Comparison of ENCODE assay signal across 17 cellular contexts in the genomic region with DNA sequence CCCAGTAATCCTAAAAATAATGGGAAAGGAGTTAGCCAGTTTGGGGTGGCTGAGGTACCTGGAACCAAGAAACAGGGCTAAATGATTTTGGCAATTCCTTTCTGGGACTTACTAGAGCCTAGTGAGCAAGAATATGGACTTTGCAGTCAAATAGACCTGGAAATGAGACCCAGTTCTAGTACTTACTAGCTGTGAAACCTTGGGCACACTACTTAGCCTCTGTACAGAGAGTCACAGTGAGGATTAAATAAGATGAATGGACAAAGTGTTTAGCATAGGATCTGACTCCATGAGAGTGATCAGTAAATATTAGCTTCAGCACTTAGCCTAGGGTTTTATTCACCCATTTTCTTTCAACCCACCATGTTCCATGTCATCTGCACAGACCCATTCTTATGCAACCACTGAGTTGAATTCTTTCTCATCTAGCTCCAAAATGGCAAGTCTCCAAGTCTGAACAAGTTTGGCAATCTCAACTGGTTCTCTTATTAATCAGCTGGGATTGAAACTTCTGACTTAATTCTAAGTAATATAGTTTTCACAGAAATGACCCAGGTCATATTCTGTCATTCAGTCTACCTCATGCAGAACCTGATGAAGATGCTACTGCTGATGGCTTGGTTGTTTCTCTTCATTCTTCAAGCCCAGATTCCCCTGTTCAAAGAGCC. TPM values are rescaled to one million over a fixed set of nuclear protein-coding genes. Genes with fewer than 3 reads are reported as not detected.
A peak's percentile ranks its signal among the peaks of the same experiment; 100 is the strongest.
DNase-seq lines count a peak whose midpoint lies in the region; ATAC-seq and TF ChIP-seq lines count a peak whose summit lies in the region.
"Had no signal": no experiment of that assay in that cellular context is flagged by ENCODE, and none has a peak within 500 bp of the region (broad histone marks: within the 10 kb centered on the region; RNA-seq: fewer than 3 reads in every experiment).

No MANE protein-coding gene starts in this region.

- H3K27ac ChIP-seq in DOHH2 (ENCODE audit: low read depth, low read length) (0 out of 2 replicates have a peak overlapping the region, but pooled peaks have one; percentile 1), hepatocyte (no peak overlapping the region), SK-N-SH (ENCODE audit: low read depth in 2 of 2, low read length in 1 of 2) (no peak overlapping the region)

- DNase-seq in NOMO-1 treated with DMSO at 0.1 percent for 48 hours (lab: John Stamatoyannopoulos, UW; ENCODE audit: unreplicated experiment) (peak; percentile 18), NOMO-1 treated with dmso at 0.1 percent for 144 hours (lab: John Stamatoyannopoulos, UW; ENCODE audit: unreplicated experiment) (no peak), iris pigment epithelial cell (ENCODE audit: low read depth) (peak; percentile 71), hepatocyte (ENCODE audit: low spot score) (no peak), SK-N-SH (no peak), GM19240 (ENCODE audit: insufficient read length, low spot score) (no peak)
- DNase-seq: activated CD8-positive, alpha-beta memory T cell treated with anti-CD3 and anti-CD28 coated beads for 24 hours; CD8-positive, alpha-beta memory T cell; GOT3; NCI-H146; NCI-H69; SHP77 treated with DMSO at 0.1 percent for 48 hours had no signal

- H3K27me3 ChIP-seq in DOHH2 (ENCODE audit: control insufficient read depth, low read length) (no peaks in the 10 kb centered on the region), hepatocyte (no peaks in the 10 kb centered on the region), SK-N-SH (ENCODE audit: insufficient read depth) (no peaks in the 10 kb centered on the region)

- no peaks in the 10 kb centered on the region; the same call in 1 of the 2 replicates for H3K36me3 ChIP-seq in DOHH2 (ENCODE audit: control insufficient read depth, low read length)
- no peaks in the 10 kb centered on the region for H3K36me3 ChIP-seq in hepatocyte (replicated peaks; ENCODE audit: insufficient read depth, low read depth)
- no peaks in the 10 kb centered on the region for H3K36me3 ChIP-seq in SK-N-SH (replicated peaks in 1 of 2; ENCODE audit: control insufficient read depth in 1 of 2, insufficient read depth in 2 of 2, low read length in 1 of 2)

- H3K79me2 ChIP-seq in DOHH2 (ENCODE audit: control insufficient read depth, low read length) (no peaks in the 10 kb centered on the region), hepatocyte (no peaks in the 10 kb centered on the region), SK-N-SH (ENCODE audit: insufficient read depth) (no peaks in the 10 kb centered on the region)

- no peaks in the 10 kb centered on the region for H3K27me3 Mint-ChIP-seq in activated T-helper 17 cell treated with anti-CD3 and anti-CD28 coated beads, Interleukin-2, amount 50 U/mL, for 72 hours
- H3K27me3 Mint-ChIP-seq: activated naive CD8-positive, alpha-beta T cell; CD8-positive, alpha-beta memory T cell had no signal

- H3K9ac ChIP-seq in SK-N-SH: no peak overlapping the region

- H2AFZ ChIP-seq in hepatocyte (no peak overlapping the region), SK-N-SH (ENCODE audit: low read depth) (no peak overlapping the region)

- H3K4me2 ChIP-seq in DOHH2 (ENCODE audit: low read length) (no peak overlapping the region), hepatocyte (no peak overlapping the region), SK-N-SH (no peak overlapping the region)

- CTCF ChIA-PET in SK-N-SH (lab: Yijun Ruan, JAX): interaction anchor here (0.6 to 1.2 kb wide), 4 partner anchors 12 to 1068 kb away, joined by 3 to 4 read pairs (median 3); no protein-coding TSS in a partner anchor

- H3K9me3 ChIP-seq in DOHH2 (ENCODE audit: control insufficient read depth, insufficient read depth, low read length) (no peaks in the 10 kb centered on the region), hepatocyte (ENCODE audit: low read depth) (no peaks in the 10 kb centered on the region), SK-N-SH (no peaks in the 10 kb centered on the region)

- no peak for TF ChIP-seq CTCF in DOHH2 (IDR thresholded peaks at IDR 0.05; ENCODE audit: low read depth, low read length, poor library complexity, severe bottlenecking)
- no peak for TF ChIP-seq CTCF in hepatocyte (IDR thresholded peaks at IDR 0.05; ENCODE audit: poor library complexity)
- no peak for TF ChIP-seq CTCF in SK-N-SH (IDR thresholded peaks at IDR 0.05)

- no peaks in the 10 kb centered on the region for H3K9me3 Mint-ChIP-seq in activated T-helper 17 cell treated with anti-CD3 and anti-CD28 coated beads, Interleukin-2, amount 50 U/mL, for 72 hours
- H3K9me3 Mint-ChIP-seq: CD8-positive, alpha-beta memory T cell; memory B cell had no signal

- H3K4me3 ChIP-seq in DOHH2 (ENCODE audit: low read length) (no peak overlapping the region), hepatocyte (no peak overlapping the region), SK-N-SH (ENCODE audit: low read depth in 2 of 2, low read length in 1 of 2) (no peak overlapping the region)
- H3K4me3 ChIP-seq: K562 had no signal

- no peak for TF ChIP-seq RAD21 in SK-N-SH (IDR thresholded peaks at IDR 0.05; ENCODE audit: low read length)

- H3F3A ChIP-seq in DOHH2 (ENCODE audit: control insufficient read depth, insufficient read depth): peaks cover 16% of the 10 kb centered on the region
- no peaks in the 10 kb centered on the region for H3F3A ChIP-seq in SK-N-SH (replicated peaks; ENCODE audit: insufficient read depth)

- peaks cover 28% of the 10 kb centered on the region for H3K4me1 Mint-ChIP-seq in activated T-helper 17 cell treated with anti-CD3 and anti-CD28 coated beads, Interleukin-2, amount 50 U/mL, for 72 hours
- H3K4me1 Mint-ChIP-seq: memory B cell had no signal

- H4K20me1 ChIP-seq in DOHH2 (ENCODE audit: control insufficient read depth, insufficient read depth, low read depth, low read length) (no peaks in the 10 kb centered on the region), hepatocyte (ENCODE audit: insufficient read depth, poor library complexity, severe bottlenecking) (no peaks in the 10 kb centered on the region), SK-N-SH (ENCODE audit: insufficient read depth) (no peaks in the 10 kb centered on the region)

- peak overlapping the region; percentile 43 for H3K4me3 Mint-ChIP-seq in activated T-helper 17 cell treated with anti-CD3 and anti-CD28 coated beads, Interleukin-2, amount 50 U/mL, for 72 hours
- H3K4me3 Mint-ChIP-seq: activated naive CD8-positive, alpha-beta T cell; CD8-positive, alpha-beta memory T cell; memory B cell had no signal

- no peaks in the 10 kb centered on the region for H3K36me3 Mint-ChIP-seq in activated T-helper 17 cell treated with anti-CD3 and anti-CD28 coated beads, Interleukin-2, amount 50 U/mL, for 72 hours (ENCODE audit: low read depth)
- H3K36me3 Mint-ChIP-seq: memory B cell had no signal

- H3K9me2 ChIP-seq in DOHH2 (replicated peaks; ENCODE audit: control insufficient read depth, low read length) (no peaks in the 10 kb centered on the region), hepatocyte (replicated peaks; ENCODE audit: insufficient read depth) (no peaks in the 10 kb centered on the region), SK-N-SH (no peaks in the 10 kb centered on the region)

- no peak for TF ChIP-seq EP300 in SK-N-SH (IDR thresholded peaks at IDR 0.05; ENCODE audit: borderline replicate concordance in 1 of 2, low read depth in 1 of 2, low read length in 1 of 2)

- peak; percentile 89 for ATAC-seq in activated T-helper 17 cell treated with anti-CD3 and anti-CD28 coated beads, Interleukin-2, amount 50 U/mL, for 72 hours (replicated peaks)
- ATAC-seq: K562 had no signal

- peak overlapping the region; percentile 12 for H3K27ac Mint-ChIP-seq in activated T-helper 17 cell treated with anti-CD3 and anti-CD28 coated beads, Interleukin-2, amount 50 U/mL, for 72 hours
- H3K27ac Mint-ChIP-seq: activated naive CD8-positive, alpha-beta T cell; memory B cell had no signal

- POLR2A ChIA-PET in SK-N-SH (lab: Yijun Ruan, JAX): no interaction called here

- H3K4me1 ChIP-seq in DOHH2 (ENCODE audit: control insufficient read depth, low read length): peaks cover 63% of the 10 kb centered on the region
- no peaks in the 10 kb centered on the region for H3K4me1 ChIP-seq in hepatocyte (ENCODE audit: insufficient read depth)
- no peaks in the 10 kb centered on the region for H3K4me1 ChIP-seq in SK-N-SH (ENCODE audit: control insufficient read depth in 1 of 2, insufficient read depth in 2 of 2, low read depth in 1 of 2, low read length in 1 of 2)

TF ChIP-seq in SK-N-SH, 30 proteins besides CTCF, POLR2A, EP300 and RAD21:
- TF ChIP-seq MEF2A (IDR thresholded peaks at IDR 0.05; ENCODE audit: borderline replicate concordance, low read depth) (no peak), FOSL2 (IDR thresholded peaks at IDR 0.05; ENCODE audit: borderline replicate concordance, low read depth) (no peak), SMC3 (IDR thresholded peaks at IDR 0.05; ENCODE audit: low read depth, low read length) (no peak), GABPA (IDR thresholded peaks at IDR 0.05; ENCODE audit: low read depth) (no peak), YY1 (IDR thresholded peaks at IDR 0.05; ENCODE audit: low read depth) (no peak), TCF12 (IDR thresholded peaks at IDR 0.05) (no peak), FOXM1 (IDR thresholded peaks at IDR 0.05; ENCODE audit: low read depth) (no peak), JUND (IDR thresholded peaks at IDR 0.05) (no peak), FOXJ3 (CRISPR knock-in tag; IDR thresholded peaks at IDR 0.05) (no peak), SIN3A (IDR thresholded peaks at IDR 0.05; ENCODE audit: borderline replicate concordance, low read depth, low read length) (no peak), NFIC (IDR thresholded peaks at IDR 0.05; ENCODE audit: borderline replicate concordance) (no peak)
- TF ChIP-seq, protein P1, sequence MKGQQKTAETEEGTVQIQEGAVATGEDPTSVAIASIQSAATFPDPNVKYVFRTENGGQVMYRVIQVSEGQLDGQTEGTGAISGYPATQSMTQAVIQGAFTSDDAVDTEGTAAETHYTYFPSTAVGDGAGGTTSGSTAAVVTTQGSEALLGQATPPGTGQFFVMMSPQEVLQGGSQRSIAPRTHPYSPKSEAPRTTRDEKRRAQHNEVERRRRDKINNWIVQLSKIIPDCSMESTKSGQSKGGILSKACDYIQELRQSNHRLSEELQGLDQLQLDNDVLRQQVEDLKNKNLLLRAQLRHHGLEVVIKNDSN (IDR thresholded peaks at IDR 0.05; ENCODE audit: borderline replicate concordance, low read depth): no peak

RNA-seq across cellular contexts. Expression of a gene that starts 15.0 kb away (rescaled TPM):
- total RNA-seq in activated T-helper 17 cell treated with anti-CD3 and anti-CD28 coated beads, Interleukin-2, amount 50 U/mL, for 72 hours: 10 to 100 TPM; 47.1 to 98.5 TPM
- total RNA-seq in hepatocyte: 26.5 and 29.2 TPM in 2 replicates
- polyA plus RNA-seq in hepatocyte (13.5 and 14.9 TPM in 2 replicates), SK-N-SH (2012; rRNA removed) (6.1 and 7.1 TPM in 2 replicates)
- 4.6 and 5.6 TPM in 2 replicates for polyA plus RNA-seq in SK-N-SH (2012; cell fraction: cytosol; rRNA removed)
- polyA plus RNA-seq in SK-N-SH (2012; cell fraction: nucleus; rRNA removed): 8.0 and 12.2 TPM in 2 replicates

Comparison
In these comparisons a context has a peak if more than half of its experiments do, and no peak if none do; other contexts are left out.
1. DNase-seq: peak in NOMO-1 treated with DMSO at 0.1 percent for 48 hours (single experiment) and iris pigment epithelial cell (single experiment); none in NOMO-1 treated with dmso at 0.1 percent for 144 hours (single experiment), hepatocyte (single experiment), SK-N-SH (single experiment) and GM19240 (single experiment).